ENCODE assay signal across 8 cellular contexts in genomic region chr6:33454009-33454946, GRCh38. TPM values are rescaled to one million over a fixed set of nuclear protein-coding genes. Genes with fewer than 3 reads are reported as not detected.
A peak's percentile ranks its signal among the peaks of the same experiment; 100 is the strongest.
DNase-seq lines count a peak whose midpoint lies in the region; ATAC-seq and TF ChIP-seq lines count a peak whose summit lies in the region.

A gene with protein sequence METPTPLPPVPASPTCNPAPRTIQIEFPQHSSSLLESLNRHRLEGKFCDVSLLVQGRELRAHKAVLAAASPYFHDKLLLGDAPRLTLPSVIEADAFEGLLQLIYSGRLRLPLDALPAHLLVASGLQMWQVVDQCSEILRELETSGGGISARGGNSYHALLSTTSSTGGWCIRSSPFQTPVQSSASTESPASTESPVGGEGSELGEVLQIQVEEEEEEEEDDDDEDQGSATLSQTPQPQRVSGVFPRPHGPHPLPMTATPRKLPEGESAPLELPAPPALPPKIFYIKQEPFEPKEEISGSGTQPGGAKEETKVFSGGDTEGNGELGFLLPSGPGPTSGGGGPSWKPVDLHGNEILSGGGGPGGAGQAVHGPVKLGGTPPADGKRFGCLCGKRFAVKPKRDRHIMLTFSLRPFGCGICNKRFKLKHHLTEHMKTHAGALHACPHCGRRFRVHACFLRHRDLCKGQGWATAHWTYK (plus strand): TSS chr6:33454576. CDS start chr6:33455101, 525 bp downstream.

- peaks cover 5% of the 10 kb centered on the region; the same call in 1 of the 2 replicates for H4K20me1 ChIP-seq in BLaER1

- peak; percentile 76 for DNase-seq in NCI-H524 treated with DMSO at 0.1 percent for 48 hours (lab: John Stamatoyannopoulos, UW)
- peak; percentile 95 for DNase-seq in activated CD4-positive, alpha-beta T cell treated with anti-CD3 and anti-CD28 coated beads for 48 hours
- peak; percentile 97 for DNase-seq in colonic mucosa
- DNase-seq in left colon, result peak; percentile 97 to 98
- peak; percentile 84 to 86 for DNase-seq in stimulated activated CD4-positive, alpha-beta T cell treated with anti-CD3 and anti-CD28 coated beads, Interleukin-1b, Interleukin-23, amount 100 ng/mL, for 4 hours (ENCODE audit: low read depth in 2 of 2)

- H3K27ac ChIP-seq in BLaER1, result peak within 1 kb of the TSS; percentile 79
- peak within 1 kb of the TSS; percentile 80 for H3K27ac ChIP-seq in colonic mucosa

- intact Hi-C loops in colonic mucosa (cut with DNase I), result no loop called here
- intact Hi-C loops in left colon (cut with DNase I, micrococcal nuclease), result loop anchor here in 1 of 2 donors (10.0 kb wide), 1 partner anchor 69 kb away; no protein-coding TSS in a partner anchor

- H3K27me3 ChIP-seq in BLaER1 (no peaks in the 10 kb centered on the region), colonic mucosa (no peaks in the 10 kb centered on the region)

- H3K9ac ChIP-seq in BLaER1, result peak within 1 kb of the TSS; percentile 86
- peak within 1 kb of the TSS; percentile 79 to 88 for H3K9ac ChIP-seq in colonic mucosa (ENCODE audit: low read depth in 2 of 2, low read length in 2 of 2)

- peak within 1 kb of the TSS; percentile 96 for H3K4me2 ChIP-seq in BLaER1

- TF ChIP-seq CTCF in colonic mucosa (IDR thresholded peaks at IDR 0.05), result no peak

- H3K4me1 ChIP-seq in BLaER1, result peaks cover 22% of the 10 kb centered on the region
- H3K4me1 ChIP-seq in colonic mucosa, result no peaks in the 10 kb centered on the region

- ATAC-seq in GM19324 (IDR thresholded peaks at IDR 0.05; ENCODE audit: low FRiP score, unreplicated experiment) (peak; percentile 96), HG03460 (IDR thresholded peaks at IDR 0.05; ENCODE audit: unreplicated experiment) (peak; percentile 98), left colon (peak; percentile 99)

- H3K9me3 ChIP-seq in BLaER1 (no peaks in the 10 kb centered on the region), colonic mucosa (no peaks in the 10 kb centered on the region)

- peak within 1 kb of the TSS; percentile 83 for H3K4me3 ChIP-seq in BLaER1
- H3K4me3 ChIP-seq in colonic mucosa, result peak within 1 kb of the TSS; percentile 93

- H3K36me3 ChIP-seq in BLaER1, result peaks cover 47% of the 10 kb centered on the region
- H3K36me3 ChIP-seq in colonic mucosa, result no peaks in the 10 kb centered on the region

RNA-seq across cellular contexts. Expression of the gene that starts here (rescaled TPM):
- total RNA-seq in colonic mucosa, result 1 to 10 TPM; 4.8 to 8.1 TPM
- total RNA-seq in left colon, result 1 to 10 TPM; 3.9 to 7.9 TPM

Comparison
In these comparisons a context has a peak if more than half of its experiments do, and no peak if none do; other contexts are left out.
1. Peak in every context shown above with its lines: DNase-seq, ATAC-seq, H3K4me3 ChIP-seq and H3K27ac ChIP-seq.